ENCODE assay signal across 8 cellular contexts in genomic region chr11:14905104-14906033, GRCh38. TPM values are rescaled to one million over a fixed set of nuclear protein-coding genes. Genes with fewer than 3 reads are reported as not detected.
A peak's percentile ranks its signal among the peaks of the same experiment; 100 is the strongest.
DNase-seq lines count a peak whose midpoint lies in the region; ATAC-seq and TF ChIP-seq lines count a peak whose summit lies in the region.

No MANE protein-coding gene starts in this region.

- TF ChIP-seq CTCF in GM13976 (IDR thresholded peaks at IDR 0.05; ENCODE audit: borderline replicate concordance, control extremely low read depth, extremely low read depth, insufficient read depth, missing control alignments) (peak; percentile 40), Peyer's patch (IDR thresholded peaks at IDR 0.05) (peak in 4 of 6 experiments; percentile 16 to 38 (median 22))

- H3K27me3 Mint-ChIP-seq in activated naive CD8-positive, alpha-beta T cell treated with anti-CD3 and anti-CD28 coated beads, Interleukin-2, amount 10 ng/mL, durations not matched to agents 7 days and 5 days: no peaks in the 10 kb centered on the region

- H3K36me3 Mint-ChIP-seq in activated naive CD8-positive, alpha-beta T cell treated with anti-CD3 and anti-CD28 coated beads, Interleukin-2, amount 10 ng/mL, durations not matched to agents 7 days and 5 days: no peaks in the 10 kb centered on the region

- no peaks in the 10 kb centered on the region for H3K9me3 ChIP-seq in Peyer's patch
- H3K9me3 ChIP-seq in iPS DF 6.9 (ENCODE audit: control insufficient read depth, insufficient read depth, low read length): no peaks in the 10 kb centered on the region

- H3K4me3 Mint-ChIP-seq in activated naive CD8-positive, alpha-beta T cell treated with anti-CD3 and anti-CD28 coated beads, Interleukin-2, amount 10 ng/mL, durations not matched to agents 7 days and 5 days: peak overlapping the region; percentile 94

- peak overlapping the region; percentile 20 to 72 (median 52) for H3K27ac ChIP-seq in Peyer's patch
- no peak overlapping the region for H3K27ac ChIP-seq in iPS DF 6.9 (ENCODE audit: low read length)

- peak overlapping the region; percentile 94 for H3K27ac Mint-ChIP-seq in activated naive CD8-positive, alpha-beta T cell treated with anti-CD3 and anti-CD28 coated beads, Interleukin-2, amount 10 ng/mL, durations not matched to agents 7 days and 5 days

- peak; percentile 80 for DNase-seq in GM13976 (ENCODE audit: low spot score)
- peak; percentile 64 to 90 (median 89) for DNase-seq in Peyer's patch
- peak; percentile 86 for DNase-seq in activated naive CD8-positive, alpha-beta T cell treated with anti-CD3 and anti-CD28 coated beads, Interleukin-2, amount 10 ng/mL, durations not matched to agents 7 days and 5 days
- no peak for DNase-seq in iPS DF 6.9 (ENCODE audit: low read depth, low spot score)
- DNase-seq in stimulated activated CD4-positive, alpha-beta T cell treated with anti-CD3 and anti-CD28 coated beads, Interleukin-15, amount 100 ng/mL, for 1 hour (ENCODE audit: low read depth in 1 of 2, low spot score in 1 of 2): peak; percentile 45
- no peak for DNase-seq in DMS79 (lab: John Stamatoyannopoulos, UW)
- DNase-seq in midbrain (lab: John Stamatoyannopoulos, UW): no peak

- no peak for TF ChIP-seq POLR2A in Peyer's patch (IDR thresholded peaks at IDR 0.05)

- POLR2A ChIA-PET in activated naive CD8-positive, alpha-beta T cell treated with anti-CD3 and anti-CD28 coated beads, Interleukin-2, amount 10 ng/mL, durations not matched to agents 7 days and 5 days (lab: Charles Lee): interaction anchor here (1.5 to 4.7 kb wide), 3 partner anchors 12 to 405 kb away, joined by 6 to 37 read pairs (median 14); partner anchors contain the start of genes COPB1, CYP2R1 and PSMA1

- H3K4me1 Mint-ChIP-seq in activated naive CD8-positive, alpha-beta T cell treated with anti-CD3 and anti-CD28 coated beads, Interleukin-2, amount 10 ng/mL, durations not matched to agents 7 days and 5 days: peaks cover 38% of the 10 kb centered on the region

- in situ Hi-C loops in GM13976 (cut with MboI; ENCODE audit: low sequenced_read_pairs, unreplicated experiment): loop anchor here (10.0 kb wide), 1 partner anchor 111 kb away; no protein-coding TSS in a partner anchor

- ATAC-seq in HG02840 (IDR thresholded peaks at IDR 0.05; ENCODE audit: low FRiP score, unreplicated experiment): peak; percentile 57
- ATAC-seq in activated naive CD8-positive, alpha-beta T cell treated with anti-CD3 and anti-CD28 coated beads, Interleukin-2, amount 10 ng/mL, durations not matched to agents 7 days and 5 days (ENCODE audit: low read depth): peak; percentile 75

- WGBS in iPS DF 6.9 (ENCODE audit: insufficient coverage, insufficient read length): no CpG with 5 or more reads among the region's 58 CpGs

- H3K4me1 ChIP-seq in Peyer's patch (peaks cover 0 to 22% (median 4%) of the 10 kb centered on the region in 4 donors), iPS DF 6.9 (ENCODE audit: control insufficient read depth, insufficient read depth, low read length) (peaks cover 4% of the 10 kb centered on the region; the same call in 1 of the 2 replicates)

- no peaks in the 10 kb centered on the region for H3K9me3 Mint-ChIP-seq in activated naive CD8-positive, alpha-beta T cell treated with anti-CD3 and anti-CD28 coated beads, Interleukin-2, amount 10 ng/mL, durations not matched to agents 7 days and 5 days

- H3K36me3 ChIP-seq in Peyer's patch (no peaks in the 10 kb centered on the region), iPS DF 6.9 (ENCODE audit: control insufficient read depth, insufficient read depth, low read length) (no peaks in the 10 kb centered on the region)

- H3K4me3 ChIP-seq in Peyer's patch (peak overlapping the region; percentile 52 to 61 (median 58)), iPS DF 6.9 (ENCODE audit: low read length) (peak overlapping the region; percentile 66; the same call in 1 of the 2 replicates)

- H3K27me3 ChIP-seq in Peyer's patch: no peaks in the 10 kb centered on the region
- no peaks in the 10 kb centered on the region for H3K27me3 ChIP-seq in iPS DF 6.9 (ENCODE audit: control insufficient read depth, insufficient read depth, low read length)

RNA-seq across cellular contexts. Expression of gene CYP2R1, which starts 13.3 kb away (rescaled TPM):
- 10 to 100 TPM; 28.9 to 48.3 (median 40.9) TPM for total RNA-seq in Peyer's patch
- 10 to 100 TPM; 16.3 to 18.0 TPM for total RNA-seq in activated naive CD8-positive, alpha-beta T cell treated with anti-CD3 and anti-CD28 coated beads, Interleukin-2, amount 10 ng/mL, durations not matched to agents 7 days and 5 days

Comparison
In these comparisons a context has a peak if more than half of its experiments do, and no peak if none do; other contexts are left out.
1. DNase-seq: peak in GM13976 (single experiment), Peyer's patch (3 of 3), activated naive CD8-positive, alpha-beta T cell treated with anti-CD3 and anti-CD28 coated beads, Interleukin-2, amount 10 ng/mL, durations not matched to agents 7 days and 5 days (single experiment) and stimulated activated CD4-positive, alpha-beta T cell treated with anti-CD3 and anti-CD28 coated beads, Interleukin-15, amount 100 ng/mL, for 1 hour (2 of 2); none in iPS DF 6.9 (single experiment), DMS79 (single experiment) and midbrain (single experiment).